Comparison of ENCODE assay signal across 1 cellular context in the genomic region with DNA sequence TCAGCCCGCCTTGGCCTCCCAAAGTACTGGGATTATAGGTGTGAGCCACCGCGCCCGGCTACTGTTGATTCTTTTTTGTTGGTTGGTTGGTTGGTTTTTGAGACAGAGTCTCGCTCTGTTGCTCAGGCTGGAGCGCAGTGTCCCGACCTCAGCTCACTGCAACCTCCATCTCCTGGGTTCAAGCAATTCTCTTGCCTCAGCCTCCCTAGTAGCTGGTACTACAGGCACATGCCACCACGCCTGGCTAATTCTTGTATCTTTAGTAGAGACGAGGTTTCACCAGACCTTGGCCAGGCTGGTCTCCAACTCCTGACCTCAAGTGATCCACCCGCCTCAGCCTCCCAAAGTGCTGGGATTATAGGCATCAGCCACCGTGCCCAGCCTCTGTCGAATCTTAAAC. TPM values are rescaled to one million over a fixed set of nuclear protein-coding genes. Genes with fewer than 3 reads are reported as not detected.
"Had no signal": no experiment of that assay in that cellular context is flagged by ENCODE, and none has a peak within 500 bp of the region (broad histone marks: within the 10 kb centered on the region; RNA-seq: fewer than 3 reads in every experiment).

No MANE protein-coding gene starts in this region.

RNA-seq across cellular contexts. Expression of a gene that starts 23.1 kb away (rescaled TPM):
- total RNA-seq: HT1080 had no signal
